ENCODE assay signal across 22 cellular contexts in genomic region chr1:87757700-87758099, GRCh38.
DNase-seq lines count a peak whose midpoint lies in the region; ATAC-seq and TF ChIP-seq lines count a peak whose summit lies in the region.
"Had no signal": no experiment of that assay in that cellular context is flagged by ENCODE, and none has a peak within 500 bp of the region (broad histone marks: within the 10 kb centered on the region; RNA-seq: fewer than 3 reads in every experiment).

No MANE protein-coding gene starts in this region.

- H3K4me1 Mint-ChIP-seq in activated CD4-positive, alpha-beta memory T cell treated with anti-CD3 and anti-CD28 coated beads, Interleukin-2, amount 10 ng/mL, durations not matched to agents 7 days and 5 days: no peaks in the 10 kb centered on the region
- H3K4me1 Mint-ChIP-seq: CD4-positive, alpha-beta memory T cell had no signal

- no peaks in the 10 kb centered on the region for H3K9me3 Mint-ChIP-seq in activated CD4-positive, alpha-beta memory T cell treated with anti-CD3 and anti-CD28 coated beads, Interleukin-2, amount 10 ng/mL, durations not matched to agents 7 days and 5 days
- H3K9me3 Mint-ChIP-seq: HFFc6 had no signal

- H3K36me3 Mint-ChIP-seq in activated CD4-positive, alpha-beta memory T cell treated with anti-CD3 and anti-CD28 coated beads, Interleukin-2, amount 10 ng/mL, durations not matched to agents 7 days and 5 days (ENCODE audit: low read depth): no peaks in the 10 kb centered on the region
- H3K36me3 Mint-ChIP-seq: CD4-positive, alpha-beta memory T cell had no signal

- H3F3A ChIP-seq in MM.1S (ENCODE audit: insufficient read depth, low read length): no peaks in the 10 kb centered on the region

- 37% methylated on average over 9 of the region's 9 CpGs for WGBS in esophagus muscularis mucosa

- H3K27ac Mint-ChIP-seq in activated CD4-positive, alpha-beta memory T cell treated with anti-CD3 and anti-CD28 coated beads, Interleukin-2, amount 10 ng/mL, durations not matched to agents 7 days and 5 days: no peak overlapping the region
- H3K27ac Mint-ChIP-seq: CD4-positive, alpha-beta memory T cell; HFFc6 had no signal

- H3K79me2 ChIP-seq in osteoblast (ENCODE audit: insufficient read depth, low read length) (no peaks in the 10 kb centered on the region), MM.1S (ENCODE audit: low read length) (no peaks in the 10 kb centered on the region)

- DNase-seq in esophagus muscularis mucosa (ENCODE audit: extremely low spot score) (no peak), iris pigment epithelial cell (ENCODE audit: low read depth) (peak; percentile 15), osteoblast (ENCODE audit: insufficient read length, low spot score, missing footprints) (no peak), COR-L47 (lab: John Stamatoyannopoulos, UW) (no peak), MM.1S (no peak)
- no peak for DNase-seq in activated CD4-positive, alpha-beta memory T cell treated with anti-CD3 and anti-CD28 coated beads, Interleukin-2, amount 10 ng/mL, durations not matched to agents 7 days and 5 days
- DNase-seq: Calu3; CD4-positive, alpha-beta memory T cell; DND-41; H7; HFFc6; NCI-H1417 treated with DMSO at 0.1 percent for 48 hours; NCI-H1930; NCI-H226; NCI-H524; NCI-H82; RPMI8226; SHP77 treated with DMSO at 0.1 percent for 48 hours had no signal

- H3K4me3 ChIP-seq in esophagus muscularis mucosa (no peak overlapping the region), osteoblast (ENCODE audit: insufficient read depth, low read length) (no peak overlapping the region), stomach smooth muscle (ENCODE audit: low read length in 2 of 2) (peak overlapping the region in 1 of 2 donors; percentile 9), MM.1S (ENCODE audit: low read length) (no peak overlapping the region)
- H3K4me3 ChIP-seq: BLaER1 had no signal

- H4K20me1 ChIP-seq in osteoblast (ENCODE audit: insufficient read depth, low read length) (no peaks in the 10 kb centered on the region), MM.1S (ENCODE audit: insufficient read depth, low read length) (no peaks in the 10 kb centered on the region)
- H4K20me1 ChIP-seq: BLaER1 had no signal

- no peaks in the 10 kb centered on the region for H3K9me3 ChIP-seq in esophagus muscularis mucosa
- no peaks in the 10 kb centered on the region for H3K9me3 ChIP-seq in osteoblast (ENCODE audit: low read depth, low read length)
- no peaks in the 10 kb centered on the region for H3K9me3 ChIP-seq in stomach smooth muscle (ENCODE audit: control insufficient read depth in 2 of 2, low read length in 2 of 2)
- no peaks in the 10 kb centered on the region for H3K9me3 ChIP-seq in MM.1S (replicated peaks; ENCODE audit: insufficient read depth, low read length)
- H3K9me3 ChIP-seq: BLaER1 had no signal

- H3K36me3 ChIP-seq in esophagus muscularis mucosa (no peaks in the 10 kb centered on the region), osteoblast (ENCODE audit: insufficient read depth, low read length) (no peaks in the 10 kb centered on the region), stomach smooth muscle (ENCODE audit: control insufficient read depth in 2 of 2, insufficient read depth in 2 of 2, low read length in 2 of 2) (no peaks in the 10 kb centered on the region), MM.1S (replicated peaks; ENCODE audit: insufficient read depth, low read length) (no peaks in the 10 kb centered on the region)
- H3K36me3 ChIP-seq: BLaER1 had no signal

- H3K4me3 Mint-ChIP-seq in activated CD4-positive, alpha-beta memory T cell treated with anti-CD3 and anti-CD28 coated beads, Interleukin-2, amount 10 ng/mL, durations not matched to agents 7 days and 5 days: no peak overlapping the region
- H3K4me3 Mint-ChIP-seq: CD4-positive, alpha-beta memory T cell; HFFc6 had no signal

- TF ChIP-seq EP300 in esophagus muscularis mucosa (IDR thresholded peaks at IDR 0.05): peak; percentile 66

- peaks cover 0 to 49% (median 25%) of the 10 kb centered on the region in 4 donors for H3K4me1 ChIP-seq in esophagus muscularis mucosa
- H3K4me1 ChIP-seq in osteoblast (ENCODE audit: insufficient read depth, low read length): no peaks in the 10 kb centered on the region
- H3K4me1 ChIP-seq in stomach smooth muscle (ENCODE audit: control insufficient read depth, insufficient read depth, low read length): peaks cover 8% of the 10 kb centered on the region
- no peaks in the 10 kb centered on the region for H3K4me1 ChIP-seq in MM.1S (ENCODE audit: low read length)
- H3K4me1 ChIP-seq: BLaER1 had no signal

- POLR2A ChIA-PET in activated CD4-positive, alpha-beta memory T cell treated with anti-CD3 and anti-CD28 coated beads, Interleukin-2, amount 10 ng/mL, durations not matched to agents 7 days and 5 days (lab: Charles Lee): no interaction called here

- no peak for TF ChIP-seq CTCF in esophagus muscularis mucosa (IDR thresholded peaks at IDR 0.05)
- no peak for TF ChIP-seq CTCF in osteoblast (IDR thresholded peaks at IDR 0.05; ENCODE audit: extremely low read depth, low read depth, low read length)
- no peak for TF ChIP-seq CTCF in MM.1S (IDR thresholded peaks at IDR 0.05; ENCODE audit: low read length)

- no peaks in the 10 kb centered on the region for H3K27me3 Mint-ChIP-seq in activated CD4-positive, alpha-beta memory T cell treated with anti-CD3 and anti-CD28 coated beads, Interleukin-2, amount 10 ng/mL, durations not matched to agents 7 days and 5 days

- H3K4me2 ChIP-seq in osteoblast (ENCODE audit: insufficient read depth, low read length) (no peak overlapping the region), MM.1S (ENCODE audit: low read depth, low read length) (no peak overlapping the region)
- H3K4me2 ChIP-seq: BLaER1, KMS-11 had no signal

- H2AFZ ChIP-seq in osteoblast (ENCODE audit: low read length): peak overlapping the region; percentile 26
- H2AFZ ChIP-seq in MM.1S (ENCODE audit: low read length): no peak overlapping the region

- H3K27ac ChIP-seq in esophagus muscularis mucosa (replicated peaks in 1 of 4) (peak overlapping the region; percentile 65 to 81 (median 74)), osteoblast (ENCODE audit: low read depth, low read length) (no peak overlapping the region), stomach smooth muscle (ENCODE audit: low read length) (peak overlapping the region; percentile 53), MM.1S (ENCODE audit: low read length) (no peak overlapping the region)
- H3K27ac ChIP-seq: BLaER1, KMS-11 had no signal

- no peak for ATAC-seq in GM18858 (IDR thresholded peaks at IDR 0.05; ENCODE audit: unreplicated experiment)

- H3K9me2 ChIP-seq in MM.1S (replicated peaks; ENCODE audit: insufficient read depth, low read length): no peaks in the 10 kb centered on the region

- no peaks in the 10 kb centered on the region for H3K27me3 ChIP-seq in esophagus muscularis mucosa
- H3K27me3 ChIP-seq in osteoblast (ENCODE audit: insufficient read depth, low read length): no peaks in the 10 kb centered on the region
- H3K27me3 ChIP-seq in stomach smooth muscle (ENCODE audit: control insufficient read depth in 1 of 2, insufficient read depth in 2 of 2, low read length in 2 of 2): no peaks in the 10 kb centered on the region
- H3K27me3 ChIP-seq in MM.1S (replicated peaks; ENCODE audit: insufficient read depth, low read length): no peaks in the 10 kb centered on the region
- H3K27me3 ChIP-seq: BLaER1 had no signal

- no peak for TF ChIP-seq POLR2A in esophagus muscularis mucosa (IDR thresholded peaks at IDR 0.05; ENCODE audit: low read depth)

- CTCF ChIA-PET in activated CD4-positive, alpha-beta memory T cell treated with anti-CD3 and anti-CD28 coated beads, Interleukin-2, amount 10 ng/mL, durations not matched to agents 7 days and 5 days (lab: Charles Lee): no interaction called here

- H3K9ac ChIP-seq in stomach smooth muscle (ENCODE audit: low read length in 2 of 2) (no peak overlapping the region), MM.1S (ENCODE audit: low read length) (no peak overlapping the region)
- H3K9ac ChIP-seq: BLaER1, KMS-11 had no signal

- intact Hi-C loops in esophagus muscularis mucosa (cut with DNase I): no loop called here

Comparison
In these comparisons a context has a peak if more than half of its experiments do, and no peak if none do; other contexts are left out.
1. H3K27ac ChIP-seq: peak in esophagus muscularis mucosa (4 of 4) and stomach smooth muscle (single experiment); none in osteoblast (single experiment) and MM.1S (single experiment).